ENCODE assay signal across 8 cellular contexts in genomic region chrX:11414091-11414490, GRCh38.
"Had no signal": no experiment of that assay in that cellular context is flagged by ENCODE, and none has a peak within 500 bp of the region (broad histone marks: within the 10 kb centered on the region; RNA-seq: fewer than 3 reads in every experiment).

No MANE protein-coding gene starts in this region.

- H3K27ac Mint-ChIP-seq: GM23338, H9, IgD-negative memory B cell had no signal

- DNase-seq: H9, HCEC 1CT, KG1 had no signal

- ATAC-seq: GM23338, HepG2 had no signal

- H3K4me3 Mint-ChIP-seq: GM23338, H9, IgD-negative memory B cell had no signal

- H3K4me2 ChIP-seq: GM23338 had no signal

- H3K4me1 Mint-ChIP-seq: GM23338, H9, IgD-negative memory B cell had no signal

- H3K4me3 ChIP-seq: GM23338 had no signal

- H2AFZ ChIP-seq: GM23338 had no signal

- FAIRE-seq: H1, H54, HepG2 had no signal

- H3K9me3 Mint-ChIP-seq: GM23338 had no signal
